ENCODE assay signal across 9 cellular contexts in the genomic region with DNA sequence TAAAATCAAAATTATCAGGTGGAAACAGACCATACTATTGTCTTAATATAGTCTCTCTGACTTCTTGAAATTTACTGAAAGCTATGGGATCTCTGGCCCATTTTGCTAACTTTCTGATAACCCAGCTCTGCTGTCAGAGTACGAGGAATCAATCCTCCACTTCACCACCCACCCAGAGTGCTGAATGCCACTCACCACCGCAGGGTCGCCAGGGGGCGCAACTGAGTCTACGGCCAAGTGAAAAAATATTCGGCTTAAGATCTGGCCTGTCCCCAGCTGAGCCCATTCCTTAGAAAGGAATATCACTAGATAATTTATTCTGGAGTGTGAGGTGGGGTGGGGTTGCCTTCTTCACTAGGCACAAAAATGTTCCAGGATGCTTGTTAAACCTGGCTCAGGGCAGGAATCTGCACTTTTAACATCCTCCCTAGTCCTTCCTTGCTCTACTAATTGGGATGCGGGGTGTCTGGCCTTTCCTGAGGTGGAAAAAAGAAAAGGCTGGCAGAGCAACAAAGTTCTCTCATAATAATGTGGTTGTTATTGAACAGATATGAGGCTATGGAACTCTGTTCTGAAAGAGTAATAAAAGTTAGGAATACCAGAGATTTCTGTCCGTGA.
A peak's percentile ranks its signal among the peaks of the same experiment; 100 is the strongest.
DNase-seq lines count a peak whose midpoint lies in the region; ATAC-seq and TF ChIP-seq lines count a peak whose summit lies in the region.
"Had no signal": no experiment of that assay in that cellular context is flagged by ENCODE, and none has a peak within 500 bp of the region (broad histone marks: within the 10 kb centered on the region; RNA-seq: fewer than 3 reads in every experiment).

No MANE protein-coding gene starts in this region.

- DNase-seq in CD14-positive monocyte (ENCODE audit: low spot score) (no peak), hepatocyte (ENCODE audit: low spot score) (peak; percentile 8), type B pancreatic cell (ENCODE audit: extremely low spot score, unreplicated experiment) (no peak), vagina (ENCODE audit: extremely low spot score in 2 of 2) (no peak), NCI-H1105 (lab: John Stamatoyannopoulos, UW) (no peak)

- H3K27ac ChIP-seq in hepatocyte = no peak overlapping the region
- no peak overlapping the region for H3K27ac ChIP-seq in vagina
- H3K27ac ChIP-seq: Peyer's patch had no signal

- H3K27ac Mint-ChIP-seq in CD14-positive monocyte (no peak overlapping the region), type B pancreatic cell (no peak overlapping the region)

- TF ChIP-seq POLR2A in vagina (IDR thresholded peaks at IDR 0.05) = no peak

- H3K4me1 ChIP-seq in hepatocyte (ENCODE audit: insufficient read depth) (no peaks in the 10 kb centered on the region), vagina (no peaks in the 10 kb centered on the region)
- H3K4me1 ChIP-seq: Peyer's patch had no signal

- no peak overlapping the region for H2AFZ ChIP-seq in hepatocyte

- H3K4me3 Mint-ChIP-seq in CD14-positive monocyte = no peak overlapping the region
- no peak overlapping the region for H3K4me3 Mint-ChIP-seq in type B pancreatic cell

- H3K36me3 ChIP-seq in hepatocyte (replicated peaks; ENCODE audit: insufficient read depth, low read depth) = no peaks in the 10 kb centered on the region
- H3K36me3 ChIP-seq in vagina = no peaks in the 10 kb centered on the region
- H3K36me3 ChIP-seq: Peyer's patch had no signal

- intact Hi-C loops in CD14-positive monocyte (cut with micrococcal nuclease) = loop anchor here in 1 of 2 donors (10.0 kb wide), 1 partner anchor 482 kb away; no protein-coding TSS in a partner anchor
- intact Hi-C loops in vagina (cut with DNase I) = no loop called here

- no peaks in the 10 kb centered on the region for H3K79me2 ChIP-seq in hepatocyte

- H4K20me1 ChIP-seq in hepatocyte (ENCODE audit: insufficient read depth, poor library complexity, severe bottlenecking) = no peaks in the 10 kb centered on the region

- WGBS in hepatocyte (ENCODE audit: low lambda C conversion rate, missing lambda C conversion rate) = 40% methylated on average over 8 of the region's 8 CpGs

- TF ChIP-seq CTCF in CD14-positive monocyte (IDR thresholded peaks at IDR 0.05) (peak; percentile 61), WI38 (IDR thresholded peaks at IDR 0.05; ENCODE audit: low read depth, low read length) (peak; percentile 92), hepatocyte (IDR thresholded peaks at IDR 0.05; ENCODE audit: poor library complexity) (peak; percentile 41), type B pancreatic cell (conservative IDR thresholded peaks at IDR 0.05) (peak; percentile 83), vagina (IDR thresholded peaks at IDR 0.05) (no peak)

- ATAC-seq in GM18867 (IDR thresholded peaks at IDR 0.05; ENCODE audit: unreplicated experiment) (peak; percentile 68), HG03432 (IDR thresholded peaks at IDR 0.05; ENCODE audit: unreplicated experiment) (peak; percentile 84)

- no peak overlapping the region for H3K4me2 ChIP-seq in hepatocyte

- H3K9me3 Mint-ChIP-seq in CD14-positive monocyte (no peaks in the 10 kb centered on the region), type B pancreatic cell (no peaks in the 10 kb centered on the region)

- H3K9me2 ChIP-seq in hepatocyte (replicated peaks; ENCODE audit: insufficient read depth) = no peaks in the 10 kb centered on the region

- H3K4me1 Mint-ChIP-seq in CD14-positive monocyte (no peaks in the 10 kb centered on the region), type B pancreatic cell (ENCODE audit: unreplicated experiment) (no peaks in the 10 kb centered on the region)

- H3K9me3 ChIP-seq in hepatocyte (ENCODE audit: low read depth) = no peaks in the 10 kb centered on the region
- no peaks in the 10 kb centered on the region for H3K9me3 ChIP-seq in vagina
- H3K9me3 ChIP-seq: Peyer's patch had no signal

- H3K36me3 Mint-ChIP-seq in CD14-positive monocyte = no peaks in the 10 kb centered on the region
- no peaks in the 10 kb centered on the region for H3K36me3 Mint-ChIP-seq in type B pancreatic cell

- no peaks in the 10 kb centered on the region for H3K27me3 ChIP-seq in hepatocyte
- no peaks in the 10 kb centered on the region for H3K27me3 ChIP-seq in vagina
- H3K27me3 ChIP-seq: Peyer's patch had no signal

- H3K4me3 ChIP-seq in WI38 (ENCODE audit: low read depth, low read length) (no peak overlapping the region), hepatocyte (no peak overlapping the region), vagina (no peak overlapping the region)
- H3K4me3 ChIP-seq: Peyer's patch had no signal

- H3K27me3 Mint-ChIP-seq in CD14-positive monocyte (ENCODE audit: low read depth in 3 of 3) (peaks cover 0 to 2% (median 2%) of the 10 kb centered on the region in 3 donors), type B pancreatic cell (no peaks in the 10 kb centered on the region)

Comparison
In these comparisons a context has a peak if more than half of its experiments do, and no peak if none do; other contexts are left out.
1. CTCF ChIP-seq: peak in CD14-positive monocyte (single experiment), WI38 (single experiment), hepatocyte (single experiment) and type B pancreatic cell (single experiment); none in vagina (0 of 3).